Comparison of ENCODE assay signal across 8 cellular contexts in the genomic region with DNA sequence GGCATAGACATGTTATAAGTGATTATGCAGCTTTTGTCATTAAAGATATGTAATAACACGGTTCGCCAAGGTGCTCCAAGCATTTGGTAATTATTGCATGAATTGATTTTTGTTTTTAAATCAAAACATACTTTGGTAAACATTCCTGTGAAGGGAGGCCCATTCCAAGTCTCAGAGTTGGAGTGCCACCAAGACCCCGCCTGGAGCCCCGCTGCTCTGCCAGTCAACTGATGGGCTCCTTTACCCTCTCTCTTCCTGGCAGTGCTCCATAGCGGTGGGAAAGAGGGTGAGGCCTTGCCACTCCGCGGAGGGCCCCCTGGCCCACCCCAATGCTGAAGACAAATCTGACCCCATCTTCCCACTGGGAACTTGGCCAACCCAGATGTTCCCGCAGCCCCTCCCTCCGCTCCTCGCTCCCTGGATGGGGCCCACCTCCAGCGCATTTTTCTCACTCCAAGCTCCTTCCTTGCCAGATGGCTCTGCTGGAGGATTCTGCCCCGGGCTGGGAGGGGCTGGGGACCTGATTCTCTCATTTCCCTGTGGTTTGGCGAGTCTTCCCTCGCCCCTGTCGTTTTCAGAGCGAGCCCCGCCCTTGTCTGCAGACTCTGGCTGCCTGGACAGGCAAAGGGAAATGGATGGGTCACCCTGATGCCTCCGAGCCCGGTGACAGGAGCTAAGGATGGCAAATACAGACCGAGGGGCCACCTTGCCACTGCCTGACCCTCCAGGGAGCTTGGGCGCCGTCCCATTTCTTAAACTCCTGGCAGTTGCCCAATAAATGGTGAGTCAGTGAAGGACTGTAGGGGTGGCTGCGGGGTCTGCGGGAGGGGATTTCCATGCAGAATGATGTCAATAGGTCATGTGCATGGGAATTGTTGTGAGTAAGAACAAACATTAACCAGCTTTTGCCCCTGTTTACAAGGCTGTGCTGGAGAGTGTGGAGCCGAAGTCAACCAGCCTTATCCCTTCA. TPM values are rescaled to one million over a fixed set of nuclear protein-coding genes. Genes with fewer than 3 reads are reported as not detected.
DNase-seq lines count a peak whose midpoint lies in the region; ATAC-seq, FAIRE-seq and TF ChIP-seq lines count a peak whose summit lies in the region.

No MANE protein-coding gene starts in this region.

- peak overlapping the region; percentile 30 for H3K27ac ChIP-seq in keratinocyte (ENCODE audit: control insufficient read depth, insufficient read depth, low read length)
- peak overlapping the region in 3 of 4 donors; percentile 29 to 83 (median 77) for H3K27ac ChIP-seq in tibial nerve

- dilution Hi-C loops in keratinocyte (cut with MboI; ENCODE audit: extremely low pct_ligation_motif_present, low sequenced_read_pairs): no loop called here

- H3K4me2 ChIP-seq in keratinocyte (ENCODE audit: control insufficient read depth, extremely low read depth, insufficient read depth, low read depth, low read length): peak overlapping the region; percentile 41

- no peak for ATAC-seq in HG02938 (IDR thresholded peaks at IDR 0.05; ENCODE audit: unreplicated experiment)
- ATAC-seq in activated naive CD4-positive, alpha-beta T cell treated with anti-CD3 and anti-CD28 coated beads, Interleukin-2, amount 50 U/mL, for 72 hours: no peak
- no peak for ATAC-seq in stimulated activated memory B cell treated with anti-CD40 and anti-IgM and Interleukin-4, amounts not matched to agents 10 μg/mL and 1 μg/mL and 100 μg/mL, for 72 hours

- peak overlapping the region; percentile 19 for H3K9ac ChIP-seq in keratinocyte (ENCODE audit: control insufficient read depth, extremely low read depth, insufficient read depth, low read length)

- H3K4me3 Mint-ChIP-seq in activated naive CD8-positive, alpha-beta T cell treated with anti-CD3 and anti-CD28 coated beads for 36 hours: no peak overlapping the region
- H3K4me3 Mint-ChIP-seq in stimulated activated memory B cell treated with anti-CD40 and anti-IgM and Interleukin-4, amounts not matched to agents 10 μg/mL and 1 μg/mL and 100 μg/mL, for 72 hours: no peak overlapping the region

- no peak for TF ChIP-seq POLR2A in tibial nerve (IDR thresholded peaks at IDR 0.05)

- no peaks in the 10 kb centered on the region for H4K20me1 ChIP-seq in keratinocyte (ENCODE audit: control insufficient read depth, extremely low read depth, insufficient read depth, low read length)

- peak; percentile 86 for DNase-seq in HT1080 (ENCODE audit: low read depth)
- peak; percentile 91 for DNase-seq in brain pericyte (ENCODE audit: low read depth, low spot score)
- no peak for DNase-seq in keratinocyte (ENCODE audit: low read depth, low spot score)
- DNase-seq in tibial nerve (ENCODE audit: low spot score in 2 of 2): peak in 1 of 2 donors; percentile 47
- no peak for DNase-seq in activated naive CD4-positive, alpha-beta T cell treated with anti-CD3 and anti-CD28 coated beads, Interleukin-2, amount 50 U/mL, for 72 hours (ENCODE audit: low spot score in 2 of 2)
- no peak for DNase-seq in activated naive CD8-positive, alpha-beta T cell treated with anti-CD3 and anti-CD28 coated beads for 36 hours

- H3K27me3 Mint-ChIP-seq in activated naive CD8-positive, alpha-beta T cell treated with anti-CD3 and anti-CD28 coated beads for 36 hours: peaks cover 5% of the 10 kb centered on the region
- H3K27me3 Mint-ChIP-seq in stimulated activated memory B cell treated with anti-CD40 and anti-IgM and Interleukin-4, amounts not matched to agents 10 μg/mL and 1 μg/mL and 100 μg/mL, for 72 hours: no peaks in the 10 kb centered on the region

- H3K9me3 Mint-ChIP-seq in activated naive CD4-positive, alpha-beta T cell treated with anti-CD3 and anti-CD28 coated beads, Interleukin-2, amount 50 U/mL, for 72 hours: no peaks in the 10 kb centered on the region
- H3K9me3 Mint-ChIP-seq in activated naive CD8-positive, alpha-beta T cell treated with anti-CD3 and anti-CD28 coated beads for 36 hours: no peaks in the 10 kb centered on the region
- H3K9me3 Mint-ChIP-seq in stimulated activated memory B cell treated with anti-CD40 and anti-IgM and Interleukin-4, amounts not matched to agents 10 μg/mL and 1 μg/mL and 100 μg/mL, for 72 hours: no peaks in the 10 kb centered on the region

- peaks cover 16% of the 10 kb centered on the region for H3K27me3 ChIP-seq in keratinocyte (ENCODE audit: control insufficient read depth, extremely low read depth, insufficient read depth, low read length)
- H3K27me3 ChIP-seq in tibial nerve: no peaks in the 10 kb centered on the region

- no peak for TF ChIP-seq EP300 in tibial nerve (IDR thresholded peaks at IDR 0.05)

- H3K9me1 ChIP-seq in keratinocyte (ENCODE audit: control insufficient read depth, extremely low read depth, insufficient read depth, low read length): no peaks in the 10 kb centered on the region

- peak; percentile 9 for FAIRE-seq in keratinocyte (lab: Jason Lieb, UNC)

- H3K4me1 Mint-ChIP-seq in activated naive CD8-positive, alpha-beta T cell treated with anti-CD3 and anti-CD28 coated beads for 36 hours: peaks cover under 1% of the 10 kb centered on the region
- peaks cover 3% of the 10 kb centered on the region for H3K4me1 Mint-ChIP-seq in stimulated activated memory B cell treated with anti-CD40 and anti-IgM and Interleukin-4, amounts not matched to agents 10 μg/mL and 1 μg/mL and 100 μg/mL, for 72 hours

- H3K79me2 ChIP-seq in keratinocyte (ENCODE audit: control insufficient read depth, insufficient read depth, low read length): no peaks in the 10 kb centered on the region

- H3K36me3 ChIP-seq in keratinocyte (ENCODE audit: control insufficient read depth in 2 of 2, extremely low read depth in 1 of 2, insufficient read depth in 2 of 2, low read length in 2 of 2) (peaks cover 0 to 2% of the 10 kb centered on the region in 2 experiments), tibial nerve (peaks cover 0 to 8% (median 0%) of the 10 kb centered on the region in 3 donors)

- TF ChIP-seq CTCF in keratinocyte (optimal IDR thresholded peaks at IDR 0.05 in 1 of 3, IDR thresholded peaks at IDR 0.05 in 1 of 3, conservative IDR thresholded peaks at IDR 0.05 in 1 of 3; ENCODE audit: extremely low read depth in 1 of 3, insufficient read depth in 2 of 3, low read length in 3 of 3) (no peak), tibial nerve (IDR thresholded peaks at IDR 0.05) (no peak)

- WGBS in tibial nerve, 2 donors: 29 to 31% methylated on average over 18 to 25 of the region's 25 CpGs

- H3K36me3 Mint-ChIP-seq in activated naive CD4-positive, alpha-beta T cell treated with anti-CD3 and anti-CD28 coated beads, Interleukin-2, amount 50 U/mL, for 72 hours: no peaks in the 10 kb centered on the region
- peaks cover 2% of the 10 kb centered on the region for H3K36me3 Mint-ChIP-seq in activated naive CD8-positive, alpha-beta T cell treated with anti-CD3 and anti-CD28 coated beads for 36 hours
- peaks cover 24% of the 10 kb centered on the region for H3K36me3 Mint-ChIP-seq in stimulated activated memory B cell treated with anti-CD40 and anti-IgM and Interleukin-4, amounts not matched to agents 10 μg/mL and 1 μg/mL and 100 μg/mL, for 72 hours

- H3K4me1 ChIP-seq in keratinocyte (ENCODE audit: control insufficient read depth, extremely low read depth, insufficient read depth, low read length) (peaks cover 15% of the 10 kb centered on the region), tibial nerve (peaks cover 0 to 65% (median 26%) of the 10 kb centered on the region in 4 donors)

- H3K4me3 ChIP-seq in keratinocyte (ENCODE audit: control insufficient read depth in 2 of 3, extremely low read depth in 1 of 3, insufficient read depth in 2 of 3, low read depth in 1 of 3, low read length in 3 of 3) (peak overlapping the region in 1 of 3 experiments; percentile 21), tibial nerve (peak overlapping the region in 1 of 4 donors; percentile 12)

- H3K9me3 ChIP-seq in keratinocyte (ENCODE audit: control insufficient read depth, low read depth, low read length): no peaks in the 10 kb centered on the region
- no peaks in the 10 kb centered on the region for H3K9me3 ChIP-seq in tibial nerve

- no peak overlapping the region for H3K27ac Mint-ChIP-seq in activated naive CD4-positive, alpha-beta T cell treated with anti-CD3 and anti-CD28 coated beads, Interleukin-2, amount 50 U/mL, for 72 hours
- no peak overlapping the region for H3K27ac Mint-ChIP-seq in activated naive CD8-positive, alpha-beta T cell treated with anti-CD3 and anti-CD28 coated beads for 36 hours
- no peak overlapping the region for H3K27ac Mint-ChIP-seq in stimulated activated memory B cell treated with anti-CD40 and anti-IgM and Interleukin-4, amounts not matched to agents 10 μg/mL and 1 μg/mL and 100 μg/mL, for 72 hours

- H2AFZ ChIP-seq in keratinocyte (ENCODE audit: control insufficient read depth, low read length): no peak overlapping the region

RNA-seq across cellular contexts. Expression of gene PAPLN, which starts 9.2 kb away (rescaled TPM):
- total RNA-seq in HT1080 (2014; rRNA removed; shearing (Covaris generic)): 1.5 and 1.9 TPM in 2 replicates
- polyA plus RNA-seq in HT1080 (2015; cell fraction: cytosol; rRNA removed): 1.7 and 2.6 TPM in 2 replicates
- polyA plus RNA-seq in HT1080 (2015; cell fraction: nucleus; rRNA removed): 28.7 and 33.0 TPM in 2 replicates
- 4.7 to 18.6 TPM (median 8.2 TPM) in 3 replicates for polyA plus RNA-seq in keratinocyte
- polyA plus RNA-seq in keratinocyte (2011; ENCODE audit: low read depth): 8.2 TPM
- polyA plus RNA-seq in keratinocyte (2011; cell fraction: cytosol; rRNA removed): 2.9 and 3.6 TPM in 2 replicates
- polyA plus RNA-seq in keratinocyte (2011; cell fraction: nucleus; rRNA removed): 47.3 and 63.7 TPM in 2 replicates
- 2.9 and 6.9 TPM in 2 replicates for polyA plus RNA-seq in keratinocyte (2012; ENCODE audit: low replicate concordance)
- 4.1 to 11.0 TPM (median 7.7 TPM) in 3 replicates for polyA minus RNA-seq in keratinocyte
- polyA minus RNA-seq in keratinocyte (2011; cell fraction: cytosol; rRNA and poly(A)+ RNA removed): 4.8 TPM
- 18.5 and 20.1 TPM in 2 replicates for polyA minus RNA-seq in keratinocyte (2011; cell fraction: nucleus; rRNA and poly(A)+ RNA removed)
- 100 to 1,000 TPM in 3 of 4 donors, 10 to 100 TPM in 1; 96.6 to 314 (median 206) TPM for total RNA-seq in tibial nerve
- 1 to 10 TPM in 1 of 2 donors, under 1 TPM in 1; 0.91 to 1.4 TPM for total RNA-seq in activated naive CD4-positive, alpha-beta T cell treated with anti-CD3 and anti-CD28 coated beads, Interleukin-2, amount 50 U/mL, for 72 hours
- total RNA-seq in activated naive CD8-positive, alpha-beta T cell treated with anti-CD3 and anti-CD28 coated beads for 36 hours: under 1 TPM; 0.10 to 0.36 TPM

Comparison
In these comparisons a context has a peak if more than half of its experiments do, and no peak if none do; other contexts are left out.
1. DNase-seq: peak in HT1080 (single experiment) and brain pericyte (single experiment); none in keratinocyte (single experiment), activated naive CD4-positive, alpha-beta T cell treated with anti-CD3 and anti-CD28 coated beads, Interleukin-2, amount 50 U/mL, for 72 hours (0 of 2) and activated naive CD8-positive, alpha-beta T cell treated with anti-CD3 and anti-CD28 coated beads for 36 hours (single experiment).
2. RNA of gene PAPLN, which starts 9.2 kb away (total RNA-seq): 96.6 to 314 TPM in tibial nerve; 1.5 to 1.9 TPM in HT1080, 0.91 to 1.4 TPM in activated naive CD4-positive, alpha-beta T cell treated with anti-CD3 and anti-CD28 coated beads, Interleukin-2, amount 50 U/mL, for 72 hours and 0.10 to 0.36 TPM in activated naive CD8-positive, alpha-beta T cell treated with anti-CD3 and anti-CD28 coated beads for 36 hours; every median in the first group is over 10 times any median in the second.